In genomic region chr7:112649560-112649959, GRCh38 we compare ENCODE assay signal across 14 cellular contexts.
"Had no signal": no experiment of that assay in that cellular context is flagged by ENCODE, and none has a peak within 500 bp of the region (broad histone marks: within the 10 kb centered on the region; RNA-seq: fewer than 3 reads in every experiment).

No MANE protein-coding gene starts in this region.

- DNase-seq: activated CD4-positive, alpha-beta T cell treated with anti-CD3 and anti-CD28 coated beads, Interleukin-2, amount 10 ng/mL, durations not matched to agents 7 days and 5 days; activated CD8-positive, alpha-beta memory T cell treated with anti-CD3 and anti-CD28 coated beads for 24 hours; activated naive CD4-positive, alpha-beta T cell treated with anti-CD3 and anti-CD28 coated beads for 36 hours; activated naive CD8-positive, alpha-beta T cell treated with anti-CD3 and anti-CD28 coated beads, Interleukin-2, amount 50 U/mL, for 24 hours; head of caudate nucleus; lower lobe of right lung; midbrain; spleen had no signal

- H3K36me3 ChIP-seq: ascending aorta, cardiac muscle cell, esophagus muscularis mucosa, lower lobe of right lung, spleen, suprapubic skin had no signal

- FAIRE-seq: frontal cortex had no signal

- H3K4me1 ChIP-seq: ascending aorta, esophagus muscularis mucosa, lower lobe of right lung, spleen, suprapubic skin had no signal

- H3K9me3 ChIP-seq: lower lobe of right lung had no signal

- ATAC-seq: activated naive CD8-positive, alpha-beta T cell treated with anti-CD3 and anti-CD28 coated beads, Interleukin-2, amount 50 U/mL, for 24 hours; lower lobe of right lung; sciatic nerve had no signal

- H3K27me3 ChIP-seq: ascending aorta, cardiac muscle cell, esophagus muscularis mucosa, suprapubic skin had no signal

- H3K4me3 ChIP-seq: ascending aorta, cardiac muscle cell, esophagus muscularis mucosa, lower lobe of right lung, spleen, suprapubic skin had no signal

- H3K27ac ChIP-seq: ascending aorta, cardiac muscle cell, esophagus muscularis mucosa, lower lobe of right lung, spleen, suprapubic skin had no signal
